29 cellular contexts compared by ENCODE assay signal in genomic region chrX:1525583-1526355, GRCh38. TPM values are rescaled to one million over a fixed set of nuclear protein-coding genes. Genes with fewer than 3 reads are reported as not detected.
"Had no signal": no experiment of that assay in that cellular context is flagged by ENCODE, and none has a peak within 500 bp of the region (broad histone marks: within the 10 kb centered on the region; RNA-seq: fewer than 3 reads in every experiment).

No MANE protein-coding gene starts in this region.

- DNase-seq: activated CD4-positive, CD25-positive, alpha-beta regulatory T cell; activated CD4-positive, CD25-positive, alpha-beta regulatory T cell treated with anti-CD3 and anti-CD28 coated beads, Interleukin-2, amount 50 U/mL, for 72 hours; activated effector memory CD4-positive, alpha-beta T cell treated with Interleukin-2 at 50 U/mL for 16 hours; activated gamma-delta T cell treated with Interleukin-2 at 50 U/mL for 16 hours; activated naive CD4-positive, alpha-beta T cell treated with anti-CD3 and anti-CD28 coated beads, Interleukin-2, amount 50 U/mL, for 16 hours; activated naive CD4-positive, alpha-beta T cell treated with Interleukin-2 at 50 U/mL for 16 hours; activated T-cell treated with anti-CD3 and anti-CD28 coated beads, Interleukin-2, amount 50 U/mL, for 4 hours; amniotic stem cell; aorta; body of pancreas; caudate nucleus; cortex of kidney; dermis blood vessel endothelial cell; effector CD4-positive, alpha-beta T cell; effector memory CD8-positive, alpha-beta T cell; erythroblast; foreskin keratinocyte; gastrocnemius medialis; glutamatergic neuron; heart left ventricle; T-helper 2 cell had no signal

- H3K9me3 ChIP-seq: body of pancreas, esophagus muscularis mucosa, gastrocnemius medialis, heart left ventricle had no signal

- H3K27me3 ChIP-seq: body of pancreas, foreskin keratinocyte, gastrocnemius medialis, heart left ventricle had no signal

- H3K4me1 ChIP-seq: body of pancreas, esophagus muscularis mucosa, foreskin keratinocyte, gastrocnemius medialis had no signal

- H3K36me3 ChIP-seq: esophagus muscularis mucosa, gastrocnemius medialis, heart left ventricle had no signal

- H3K4me3 Mint-ChIP-seq: activated CD4-positive, alpha-beta memory T cell treated with anti-CD3 and anti-CD28 coated beads for 36 hours; activated CD4-positive, alpha-beta T cell treated with anti-CD3 and anti-CD28 coated beads for 36 hours; activated CD4-positive, alpha-beta T cell treated with anti-CD3 and anti-CD28 coated beads, Interleukin-2, amount 10 ng/mL, durations not matched to agents 24 days and 14 days; activated naive CD8-positive, alpha-beta T cell; activated T-cell treated with anti-CD3 and anti-CD28 coated beads, Interleukin-2, amount 50 U/mL, for 4 hours; activated T-helper 17 cell treated with anti-CD3 and anti-CD28 coated beads, Interleukin-2, amount 50 U/mL, for 72 hours; effector memory CD8-positive, alpha-beta T cell had no signal

- H3K27me3 Mint-ChIP-seq: activated CD4-positive, alpha-beta memory T cell treated with anti-CD3 and anti-CD28 coated beads for 36 hours; activated CD4-positive, alpha-beta T cell treated with anti-CD3 and anti-CD28 coated beads for 36 hours; activated CD4-positive, alpha-beta T cell treated with anti-CD3 and anti-CD28 coated beads, Interleukin-2, amount 10 ng/mL, durations not matched to agents 24 days and 14 days; activated naive CD8-positive, alpha-beta T cell; activated T-helper 17 cell treated with anti-CD3 and anti-CD28 coated beads, Interleukin-2, amount 50 U/mL, for 72 hours; effector memory CD8-positive, alpha-beta T cell had no signal

- FAIRE-seq: colon had no signal

- H3K27ac ChIP-seq: body of pancreas, esophagus muscularis mucosa, foreskin keratinocyte, gastrocnemius medialis, heart left ventricle had no signal

- H3K9me3 Mint-ChIP-seq: activated CD4-positive, alpha-beta memory T cell treated with anti-CD3 and anti-CD28 coated beads for 36 hours; activated CD4-positive, alpha-beta T cell treated with anti-CD3 and anti-CD28 coated beads, Interleukin-2, amount 10 ng/mL, durations not matched to agents 24 days and 14 days; activated T-cell treated with anti-CD3 and anti-CD28 coated beads, Interleukin-2, amount 50 U/mL, for 4 hours; effector memory CD8-positive, alpha-beta T cell had no signal

- ATAC-seq: activated CD4-positive, alpha-beta T cell treated with anti-CD3 and anti-CD28 coated beads for 36 hours; activated T-cell treated with anti-CD3 and anti-CD28 coated beads, Interleukin-2, amount 50 U/mL, for 4 hours; activated T-helper 17 cell treated with anti-CD3 and anti-CD28 coated beads, Interleukin-2, amount 50 U/mL, for 72 hours; body of pancreas; effector memory CD8-positive, alpha-beta T cell; foreskin keratinocyte; gastrocnemius medialis; heart left ventricle had no signal

- H3K27ac Mint-ChIP-seq: activated CD4-positive, alpha-beta memory T cell treated with anti-CD3 and anti-CD28 coated beads for 36 hours; activated CD4-positive, alpha-beta T cell treated with anti-CD3 and anti-CD28 coated beads for 36 hours; activated CD4-positive, alpha-beta T cell treated with anti-CD3 and anti-CD28 coated beads, Interleukin-2, amount 10 ng/mL, durations not matched to agents 24 days and 14 days; activated naive CD8-positive, alpha-beta T cell; activated T-helper 17 cell treated with anti-CD3 and anti-CD28 coated beads, Interleukin-2, amount 50 U/mL, for 72 hours; effector memory CD8-positive, alpha-beta T cell had no signal

- H3K4me3 ChIP-seq: body of pancreas, esophagus muscularis mucosa, gastrocnemius medialis, heart left ventricle had no signal

RNA-seq across cellular contexts. Expression of gene P2RY8, which starts 11.2 kb away (rescaled TPM):
- total RNA-seq: chondrocyte, foreskin keratinocyte had no signal
- polyA plus RNA-seq: foreskin keratinocyte had no signal
